ENCODE assay signal across 34 cellular contexts in the genomic region with DNA sequence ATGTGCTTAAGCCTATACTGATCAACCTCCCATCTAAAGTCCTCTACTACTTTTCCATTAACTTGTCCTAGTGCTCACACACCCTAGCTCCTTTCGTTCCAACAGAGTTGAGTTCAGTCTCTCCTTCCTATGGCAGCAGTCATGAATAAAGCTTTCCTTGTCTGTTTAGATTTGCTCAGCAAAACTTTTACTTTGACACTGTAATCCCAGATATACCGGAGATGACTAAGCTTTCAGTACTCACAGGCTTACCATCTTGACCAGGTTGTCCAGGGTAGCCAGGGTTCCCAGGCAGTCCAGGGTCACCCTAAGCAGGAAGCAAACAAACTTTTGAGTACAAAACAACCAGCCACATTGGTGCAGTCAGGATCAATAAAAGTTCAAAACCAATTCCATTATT.
DNase-seq lines count a peak whose midpoint lies in the region; ATAC-seq and TF ChIP-seq lines count a peak whose summit lies in the region.
"Had no signal": no experiment of that assay in that cellular context is flagged by ENCODE, and none has a peak within 500 bp of the region (broad histone marks: within the 10 kb centered on the region; RNA-seq: fewer than 3 reads in every experiment).

No MANE protein-coding gene starts in this region.

- no peaks in the 10 kb centered on the region for H3K36me3 Mint-ChIP-seq in type B pancreatic cell
- H3K36me3 Mint-ChIP-seq: activated CD4-positive, alpha-beta memory T cell treated with anti-CD3 and anti-CD28 coated beads for 36 hours; activated naive CD4-positive, alpha-beta T cell treated with anti-CD3 and anti-CD28 coated beads, Interleukin-2, amount 10 ng/mL, durations not matched to agents 7 days and 5 days; CD4-positive, alpha-beta memory T cell; memory B cell; stimulated activated naive B cell treated with anti-CD40 and anti-IgM and Interleukin-4, amounts not matched to agents 10 μg/mL and 1 μg/mL and 100 μg/mL, for 72 hours had no signal

- peaks cover 5% of the 10 kb centered on the region for H3K4me1 Mint-ChIP-seq in type B pancreatic cell (ENCODE audit: unreplicated experiment)
- H3K4me1 Mint-ChIP-seq: activated naive CD4-positive, alpha-beta T cell treated with anti-CD3 and anti-CD28 coated beads, Interleukin-2, amount 10 ng/mL, durations not matched to agents 7 days and 5 days; CD4-positive, alpha-beta memory T cell; immature natural killer cell; memory B cell; stimulated activated naive B cell treated with anti-CD40 and anti-IgM and Interleukin-4, amounts not matched to agents 10 μg/mL and 1 μg/mL and 100 μg/mL, for 72 hours had no signal

- no peak overlapping the region for H3K27ac Mint-ChIP-seq in type B pancreatic cell
- H3K27ac Mint-ChIP-seq: activated CD4-positive, alpha-beta memory T cell treated with anti-CD3 and anti-CD28 coated beads for 36 hours; activated naive CD4-positive, alpha-beta T cell treated with anti-CD3 and anti-CD28 coated beads, Interleukin-2, amount 10 ng/mL, durations not matched to agents 7 days and 5 days; activated T-helper 1 cell treated with anti-CD3 and anti-CD28 coated beads, Interleukin-12 subunit alpha, Interleukin-12 subunit beta, Interleukin-2, Interleukin-4 antibody, amounts not matched to agents 30 ng/mL and 10 ng/mL and 1 ng/mL, durations not matched to agents 14 hours and 24 hours and 36 hours; CD4-positive, alpha-beta memory T cell; endodermal cell; immature natural killer cell; memory B cell; progenitor cell of endocrine pancreas; stimulated activated naive B cell treated with anti-CD40 and anti-IgM and Interleukin-4, amounts not matched to agents 10 μg/mL and 1 μg/mL and 100 μg/mL, for 72 hours had no signal

- H3K4me3 ChIP-seq in fibroblast of mammary gland (ENCODE audit: control insufficient read depth, low read depth, low read length): no peak overlapping the region
- H3K4me3 ChIP-seq in coronary artery: no peak overlapping the region
- H3K4me3 ChIP-seq: cardiac muscle cell, esophagus squamous epithelium, upper lobe of right lung had no signal

- no peak overlapping the region for H3K27ac ChIP-seq in coronary artery
- H3K27ac ChIP-seq: 22Rv1, cardiac muscle cell, esophagus squamous epithelium, KMS-11, upper lobe of right lung had no signal

- ATAC-seq in HG03175 (IDR thresholded peaks at IDR 0.05; ENCODE audit: unreplicated experiment) (no peak), GM21619 (IDR thresholded peaks at IDR 0.05; ENCODE audit: unreplicated experiment) (no peak)
- ATAC-seq: HCT116; left lobe of liver; stimulated activated naive B cell treated with anti-CD40 and anti-IgM and Interleukin-4, amounts not matched to agents 10 μg/mL and 1 μg/mL and 100 μg/mL, for 72 hours; upper lobe of right lung had no signal

- DNase-seq in DMS53 (lab: John Stamatoyannopoulos, UW) (peak; percentile 34), DMS53 treated with DMSO at 0.1 percent for 48 hours (lab: John Stamatoyannopoulos, UW; ENCODE audit: unreplicated experiment) (no peak), RPMI7951 (ENCODE audit: low read depth) (peak; percentile 74), fibroblast of mammary gland (ENCODE audit: low read depth) (peak; percentile 30), type B pancreatic cell (ENCODE audit: extremely low spot score, unreplicated experiment) (no peak), coronary artery (ENCODE audit: low spot score) (no peak)
- DNase-seq: activated CD4-positive, alpha-beta memory T cell treated with anti-CD3 and anti-CD28 coated beads for 36 hours; activated CD4-positive, CD25-positive, alpha-beta regulatory T cell; activated CD8-positive, alpha-beta memory T cell treated with anti-CD3 and anti-CD28 coated beads, Interleukin-2, amount 50 U/mL, for 4 hours; activated naive CD4-positive, alpha-beta T cell treated with anti-CD3 and anti-CD28 coated beads, Interleukin-2, amount 10 ng/mL, durations not matched to agents 7 days and 5 days; AML-193; amygdala; CD4-positive, alpha-beta memory T cell; DMS 273 treated with DMSO at 0.1 percent for 48 hours; endodermal cell; esophagus squamous epithelium; GDM1; hypothalamus; immature natural killer cell; NCI-H1436 treated with DMSO at 0.1 percent for 48 hours; NCI-H526; stimulated activated CD4-positive, alpha-beta T cell treated with anti-CD3 and anti-CD28 coated beads, Interleukin-15, amount 100 ng/mL, for 24 hours; stimulated activated naive B cell treated with anti-CD40 and anti-IgM and Interleukin-4, amounts not matched to agents 10 μg/mL and 1 μg/mL and 100 μg/mL, for 72 hours; upper lobe of right lung had no signal

- H3K27me3 Mint-ChIP-seq in type B pancreatic cell: no peaks in the 10 kb centered on the region
- H3K27me3 Mint-ChIP-seq: activated CD4-positive, alpha-beta memory T cell treated with anti-CD3 and anti-CD28 coated beads for 36 hours; activated naive CD4-positive, alpha-beta T cell treated with anti-CD3 and anti-CD28 coated beads, Interleukin-2, amount 10 ng/mL, durations not matched to agents 7 days and 5 days; CD4-positive, alpha-beta memory T cell; memory B cell; progenitor cell of endocrine pancreas; stimulated activated naive B cell treated with anti-CD40 and anti-IgM and Interleukin-4, amounts not matched to agents 10 μg/mL and 1 μg/mL and 100 μg/mL, for 72 hours had no signal

- TF ChIP-seq CTCF in fibroblast of mammary gland (conservative IDR thresholded peaks at IDR 0.05; ENCODE audit: control insufficient read depth, insufficient read depth, low read depth, low read length) (no peak), type B pancreatic cell (conservative IDR thresholded peaks at IDR 0.05) (no peak), coronary artery (IDR thresholded peaks at IDR 0.05) (no peak)

- H3K4me3 Mint-ChIP-seq in type B pancreatic cell: no peak overlapping the region
- H3K4me3 Mint-ChIP-seq: activated CD4-positive, alpha-beta memory T cell treated with anti-CD3 and anti-CD28 coated beads for 36 hours; activated naive CD4-positive, alpha-beta T cell treated with anti-CD3 and anti-CD28 coated beads, Interleukin-2, amount 10 ng/mL, durations not matched to agents 7 days and 5 days; activated T-helper 1 cell treated with anti-CD3 and anti-CD28 coated beads, Interleukin-12 subunit alpha, Interleukin-12 subunit beta, Interleukin-2, Interleukin-4 antibody, amounts not matched to agents 30 ng/mL and 10 ng/mL and 1 ng/mL, durations not matched to agents 14 hours and 24 hours and 36 hours; CD4-positive, alpha-beta memory T cell; endodermal cell; immature natural killer cell; memory B cell; stimulated activated naive B cell treated with anti-CD40 and anti-IgM and Interleukin-4, amounts not matched to agents 10 μg/mL and 1 μg/mL and 100 μg/mL, for 72 hours had no signal

- peaks cover 4% of the 10 kb centered on the region for H3K9me3 Mint-ChIP-seq in type B pancreatic cell

Comparison
In these comparisons a context has a peak if more than half of its experiments do, and no peak if none do; other contexts are left out.
1. DNase-seq: peak in DMS53 (single experiment), RPMI7951 (single experiment) and fibroblast of mammary gland (single experiment); none in DMS53 treated with DMSO at 0.1 percent for 48 hours (single experiment), type B pancreatic cell (single experiment) and coronary artery (single experiment).